ENCODE assay signal across 9 cellular contexts in genomic region chr22:43378011-43378704, GRCh38. TPM values are rescaled to one million over a fixed set of nuclear protein-coding genes. Genes with fewer than 3 reads are reported as not detected.
DNase-seq lines count a peak whose midpoint lies in the region; ATAC-seq and TF ChIP-seq lines count a peak whose summit lies in the region.
"Had no signal": no experiment of that assay in that cellular context is flagged by ENCODE, and none has a peak within 500 bp of the region (broad histone marks: within the 10 kb centered on the region; RNA-seq: fewer than 3 reads in every experiment).

No MANE protein-coding gene starts in this region.

- TF ChIP-seq POLR2A in prostate gland (IDR thresholded peaks at IDR 0.05): no peak

- 53% methylated on average over 7 of the region's 7 CpGs for WGBS in prostate gland

- H3K9ac ChIP-seq in parathyroid adenoma: no peak overlapping the region

- H3K36me3 ChIP-seq in parathyroid adenoma (ENCODE audit: control insufficient read depth, insufficient read depth, low read length): no peaks in the 10 kb centered on the region
- H3K36me3 ChIP-seq in prostate gland: no peaks in the 10 kb centered on the region

- H3K9me3 ChIP-seq in parathyroid adenoma (ENCODE audit: control insufficient read depth, low read length) (no peaks in the 10 kb centered on the region), prostate gland (no peaks in the 10 kb centered on the region)

- H3K4me1 ChIP-seq in parathyroid adenoma (peaks cover 11% of the 10 kb centered on the region), prostate gland (replicated peaks) (no peaks in the 10 kb centered on the region)

- no peak overlapping the region for H3K4me3 Mint-ChIP-seq in activated T-helper 2 cell treated with anti-CD3 and anti-CD28 coated beads, Interferon-gamma antibody, Interleukin-2, Interleukin-4, amounts not matched to agents 10 μg/mL and 5 μg/mL and 100 μg/mL, durations not matched to agents 14 hours and 24 hours and 36 hours (ENCODE audit: low read depth)
- H3K4me3 Mint-ChIP-seq in activated naive CD8-positive, alpha-beta T cell treated with anti-CD3 and anti-CD28 coated beads, Interleukin-2, amount 50 U/mL, for 24 hours: no peak overlapping the region
- H3K4me3 Mint-ChIP-seq: activated T-cell treated with anti-CD3 and anti-CD28 coated beads, Interleukin-2, amount 50 U/mL, for 4 hours had no signal

- peaks cover 9% of the 10 kb centered on the region for H3K9me3 Mint-ChIP-seq in activated T-helper 2 cell treated with anti-CD3 and anti-CD28 coated beads, Interferon-gamma antibody, Interleukin-2, Interleukin-4, amounts not matched to agents 10 μg/mL and 5 μg/mL and 100 μg/mL, durations not matched to agents 14 hours and 24 hours and 36 hours
- no peaks in the 10 kb centered on the region for H3K9me3 Mint-ChIP-seq in activated naive CD8-positive, alpha-beta T cell treated with anti-CD3 and anti-CD28 coated beads, Interleukin-2, amount 50 U/mL, for 24 hours

- peak overlapping the region; percentile 65 for H3K4me2 ChIP-seq in parathyroid adenoma (ENCODE audit: low read length)

- peak overlapping the region; percentile 58 for H2AFZ ChIP-seq in parathyroid adenoma

- no peak overlapping the region for H3K27ac Mint-ChIP-seq in activated T-helper 2 cell treated with anti-CD3 and anti-CD28 coated beads, Interferon-gamma antibody, Interleukin-2, Interleukin-4, amounts not matched to agents 10 μg/mL and 5 μg/mL and 100 μg/mL, durations not matched to agents 14 hours and 24 hours and 36 hours
- H3K27ac Mint-ChIP-seq in activated naive CD8-positive, alpha-beta T cell treated with anti-CD3 and anti-CD28 coated beads, Interleukin-2, amount 50 U/mL, for 24 hours: no peak overlapping the region

- no peaks in the 10 kb centered on the region for H3K36me3 Mint-ChIP-seq in activated T-helper 2 cell treated with anti-CD3 and anti-CD28 coated beads, Interferon-gamma antibody, Interleukin-2, Interleukin-4, amounts not matched to agents 10 μg/mL and 5 μg/mL and 100 μg/mL, durations not matched to agents 14 hours and 24 hours and 36 hours (ENCODE audit: low read depth)
- H3K36me3 Mint-ChIP-seq in activated naive CD8-positive, alpha-beta T cell treated with anti-CD3 and anti-CD28 coated beads, Interleukin-2, amount 50 U/mL, for 24 hours (ENCODE audit: low read depth): peaks cover 2% of the 10 kb centered on the region

- H3K4me1 Mint-ChIP-seq in activated T-helper 2 cell treated with anti-CD3 and anti-CD28 coated beads, Interferon-gamma antibody, Interleukin-2, Interleukin-4, amounts not matched to agents 10 μg/mL and 5 μg/mL and 100 μg/mL, durations not matched to agents 14 hours and 24 hours and 36 hours (ENCODE audit: low read depth): peaks cover 35% of the 10 kb centered on the region
- peaks cover 24% of the 10 kb centered on the region for H3K4me1 Mint-ChIP-seq in activated naive CD8-positive, alpha-beta T cell treated with anti-CD3 and anti-CD28 coated beads, Interleukin-2, amount 50 U/mL, for 24 hours

- intact Hi-C loops in activated T-helper 2 cell treated with anti-CD3 and anti-CD28 coated beads, Interferon-gamma antibody, Interleukin-2, Interleukin-4, amounts not matched to agents 10 μg/mL and 5 μg/mL and 100 μg/mL, durations not matched to agents 14 hours and 24 hours and 36 hours (cut with micrococcal nuclease): no loop called here
- intact Hi-C loops in prostate gland (cut with DNase I): no loop called here

- peak overlapping the region; percentile 8 for H3K4me3 ChIP-seq in parathyroid adenoma (ENCODE audit: low read depth, low read length)
- H3K4me3 ChIP-seq in prostate gland: no peak overlapping the region

- TF ChIP-seq CTCF in parathyroid adenoma (IDR thresholded peaks at IDR 0.05) (no peak), prostate gland (IDR thresholded peaks at IDR 0.05) (no peak)

- DNase-seq in GM19238 (ENCODE audit: insufficient read length, low spot score) (peak; percentile 53), kidney tubule cell (ENCODE audit: low spot score) (no peak), prostate gland (ENCODE audit: low spot score) (no peak)
- peak; percentile 24 for DNase-seq in activated T-helper 2 cell treated with anti-CD3 and anti-CD28 coated beads, Interferon-gamma antibody, Interleukin-2, Interleukin-4, amounts not matched to agents 10 μg/mL and 5 μg/mL and 100 μg/mL, durations not matched to agents 14 hours and 24 hours and 36 hours (ENCODE audit: low spot score)
- DNase-seq in activated naive CD8-positive, alpha-beta T cell treated with anti-CD3 and anti-CD28 coated beads, Interleukin-2, amount 50 U/mL, for 24 hours: no peak
- DNase-seq: activated T-cell treated with anti-CD3 and anti-CD28 coated beads, Interleukin-2, amount 50 U/mL, for 4 hours had no signal

- H3K27me3 ChIP-seq in parathyroid adenoma (ENCODE audit: control insufficient read depth, insufficient read depth, low read length) (no peaks in the 10 kb centered on the region), prostate gland (replicated peaks; ENCODE audit: insufficient read depth) (no peaks in the 10 kb centered on the region)

- peaks cover 64% of the 10 kb centered on the region for H3K27me3 Mint-ChIP-seq in activated T-helper 2 cell treated with anti-CD3 and anti-CD28 coated beads, Interferon-gamma antibody, Interleukin-2, Interleukin-4, amounts not matched to agents 10 μg/mL and 5 μg/mL and 100 μg/mL, durations not matched to agents 14 hours and 24 hours and 36 hours (ENCODE audit: low read depth)
- peaks cover 46% of the 10 kb centered on the region for H3K27me3 Mint-ChIP-seq in activated naive CD8-positive, alpha-beta T cell treated with anti-CD3 and anti-CD28 coated beads, Interleukin-2, amount 50 U/mL, for 24 hours

- peak overlapping the region; percentile 97 for H3K27ac ChIP-seq in parathyroid adenoma
- no peak overlapping the region for H3K27ac ChIP-seq in prostate gland

- ATAC-seq in HG03354 (IDR thresholded peaks at IDR 0.05; ENCODE audit: poor library complexity, severe bottlenecking, unreplicated experiment) (peak; percentile 63), GM21526 (IDR thresholded peaks at IDR 0.05; ENCODE audit: low FRiP score, unreplicated experiment) (no peak)
- ATAC-seq in activated naive CD8-positive, alpha-beta T cell treated with anti-CD3 and anti-CD28 coated beads, Interleukin-2, amount 50 U/mL, for 24 hours: no peak
- ATAC-seq: activated T-cell treated with anti-CD3 and anti-CD28 coated beads, Interleukin-2, amount 50 U/mL, for 4 hours had no signal

- no peaks in the 10 kb centered on the region for H3K79me2 ChIP-seq in parathyroid adenoma

RNA-seq across cellular contexts. Expression of gene MPPED1, which starts 33.7 kb away (rescaled TPM):
- total RNA-seq in activated T-helper 2 cell treated with anti-CD3 and anti-CD28 coated beads, Interferon-gamma antibody, Interleukin-2, Interleukin-4, amounts not matched to agents 10 μg/mL and 5 μg/mL and 100 μg/mL, durations not matched to agents 14 hours and 24 hours and 36 hours: not detected in 2 replicates
- total RNA-seq in prostate gland: 1 to 10 TPM in 1 of 2 donors, under 1 TPM in 1; 0.77 to 6.4 TPM
- total RNA-seq: activated T-cell treated with anti-CD3 and anti-CD28 coated beads, Interleukin-2, amount 50 U/mL, for 4 hours had no signal

RNA-seq across cellular contexts. Expression of gene SCUBE1, which starts 35.0 kb away (rescaled TPM):
- not detected in 2 replicates for total RNA-seq in activated T-helper 2 cell treated with anti-CD3 and anti-CD28 coated beads, Interferon-gamma antibody, Interleukin-2, Interleukin-4, amounts not matched to agents 10 μg/mL and 5 μg/mL and 100 μg/mL, durations not matched to agents 14 hours and 24 hours and 36 hours
- 10 to 100 TPM in 1 of 2 donors, under 1 TPM in 1; 0.68 to 23.5 TPM for total RNA-seq in prostate gland

Comparison
In these comparisons a context has a peak if more than half of its experiments do, and no peak if none do; other contexts are left out.
1. DNase-seq: peak in GM19238 (single experiment) and activated T-helper 2 cell treated with anti-CD3 and anti-CD28 coated beads, Interferon-gamma antibody, Interleukin-2, Interleukin-4, amounts not matched to agents 10 μg/mL and 5 μg/mL and 100 μg/mL, durations not matched to agents 14 hours and 24 hours and 36 hours (single experiment); none in kidney tubule cell (single experiment), prostate gland (single experiment) and activated naive CD8-positive, alpha-beta T cell treated with anti-CD3 and anti-CD28 coated beads, Interleukin-2, amount 50 U/mL, for 24 hours (single experiment).